ENCODE assay signal across 11 cellular contexts in the genomic region with DNA sequence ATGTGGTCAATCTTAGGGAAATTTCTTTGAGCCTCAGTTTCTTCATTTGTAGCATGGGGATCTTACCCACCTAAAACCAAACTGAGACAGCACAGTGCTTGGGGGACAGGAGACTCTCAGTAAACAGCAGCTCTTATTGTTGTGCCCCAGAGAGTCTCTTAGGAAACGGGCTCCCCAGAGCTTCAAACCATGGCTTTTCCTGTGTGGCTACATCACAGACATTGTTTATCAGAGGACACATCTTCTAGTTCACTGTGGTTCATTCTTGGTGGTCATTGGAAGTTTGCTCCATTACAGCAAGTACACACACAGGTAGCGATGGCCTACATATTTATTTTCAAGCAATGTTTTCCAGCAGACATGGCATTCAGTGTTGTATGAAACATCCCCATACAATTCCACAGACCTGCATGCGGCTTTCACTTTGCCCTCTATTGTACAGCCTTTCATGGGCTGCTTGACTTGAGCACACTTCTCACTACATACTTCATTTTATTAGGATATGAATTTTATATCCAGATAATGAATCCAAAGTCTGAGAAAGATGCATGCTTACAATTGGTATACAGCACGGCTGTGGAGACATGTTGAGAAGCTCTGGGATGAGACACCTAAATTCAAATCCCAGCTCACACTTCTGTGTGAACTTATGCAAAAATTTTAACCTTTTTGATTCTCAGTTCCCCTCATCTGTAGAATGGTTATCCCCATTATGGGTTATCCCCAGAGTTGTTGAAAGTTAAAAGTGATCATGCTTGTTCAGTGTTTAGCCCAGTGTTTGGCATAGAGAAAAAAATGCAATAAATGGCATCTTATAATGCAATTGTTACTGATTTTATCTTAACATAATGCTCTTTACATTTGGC.
A peak's percentile ranks its signal among the peaks of the same experiment; 100 is the strongest.
DNase-seq lines count a peak whose midpoint lies in the region; ATAC-seq and TF ChIP-seq lines count a peak whose summit lies in the region.
"Had no signal": no experiment of that assay in that cellular context is flagged by ENCODE, and none has a peak within 500 bp of the region (broad histone marks: within the 10 kb centered on the region; RNA-seq: fewer than 3 reads in every experiment).

No MANE protein-coding gene starts in this region.

- H3K27me3 Mint-ChIP-seq in CD4-positive, alpha-beta T cell = no peaks in the 10 kb centered on the region
- no peaks in the 10 kb centered on the region for H3K27me3 Mint-ChIP-seq in activated CD4-positive, alpha-beta memory T cell treated with anti-CD3 and anti-CD28 coated beads for 36 hours

- H3K27ac ChIP-seq in CD4-positive, alpha-beta T cell (ENCODE audit: low read depth, low read length) = peak overlapping the region; percentile 19
- H3K27ac ChIP-seq in gastrocnemius medialis = no peak overlapping the region
- H3K27ac ChIP-seq: KMS-11, right lobe of liver had no signal

- H3K27me3 ChIP-seq in CD4-positive, alpha-beta T cell (ENCODE audit: control insufficient read depth, insufficient read depth, low read length) = no peaks in the 10 kb centered on the region
- H3K27me3 ChIP-seq in gastrocnemius medialis = no peaks in the 10 kb centered on the region
- H3K27me3 ChIP-seq: Peyer's patch, right lobe of liver had no signal

- TF ChIP-seq POLR2A in gastrocnemius medialis (IDR thresholded peaks at IDR 0.05) = no peak

- no peaks in the 10 kb centered on the region for H3K9me3 Mint-ChIP-seq in CD4-positive, alpha-beta T cell
- H3K9me3 Mint-ChIP-seq in activated CD4-positive, alpha-beta memory T cell treated with anti-CD3 and anti-CD28 coated beads for 36 hours = no peaks in the 10 kb centered on the region

- H3K4me3 Mint-ChIP-seq in CD4-positive, alpha-beta T cell = peak overlapping the region; percentile 74
- peak overlapping the region; percentile 12 for H3K4me3 Mint-ChIP-seq in activated CD4-positive, alpha-beta memory T cell treated with anti-CD3 and anti-CD28 coated beads for 36 hours

- POLR2A ChIA-PET in CD4-positive, alpha-beta T cell (lab: Charles Lee) = interaction anchor here (0.7 to 13.1 kb wide), 7 partner anchors 10 to 281 kb away, joined by 3 to 240 read pairs (median 11); no protein-coding TSS in a partner anchor
- POLR2A ChIA-PET in activated CD4-positive, alpha-beta memory T cell treated with anti-CD3 and anti-CD28 coated beads for 36 hours (lab: Charles Lee) = interaction anchor here (0.5 to 2.1 kb wide), 6 partner anchors 9 to 14 kb away, joined by 3 to 6 read pairs (median 4); no protein-coding TSS in a partner anchor

- intact Hi-C loops in CD4-positive, alpha-beta T cell (cut with DNase I, micrococcal nuclease) = loop anchor here in 1 of 2 experiments (2.0 kb wide), 2 partner anchors 15 to 17 kb away; no protein-coding TSS in a partner anchor
- intact Hi-C loops in activated CD4-positive, alpha-beta memory T cell treated with anti-CD3 and anti-CD28 coated beads for 36 hours (cut with micrococcal nuclease) = no loop called here
- intact Hi-C loops in gastrocnemius medialis (cut with DNase I; ENCODE audit: low total_unique reads) = no loop called here

- no peaks in the 10 kb centered on the region for H3K36me3 ChIP-seq in gastrocnemius medialis
- H3K36me3 ChIP-seq: Peyer's patch, right lobe of liver had no signal

- DNase-seq in CD4-positive, alpha-beta T cell = peak in 2 of 10 experiments; percentile 29 to 38
- no peak for DNase-seq in activated CD4-positive, alpha-beta memory T cell treated with anti-CD3 and anti-CD28 coated beads for 36 hours
- no peak for DNase-seq in NK-92 treated with Interleukin-12 subunit alpha and Interleukin-12 subunit beta, amount 100 ng/mL, for 24 hours (lab: John Stamatoyannopoulos, UW)
- no peak for DNase-seq in gastrocnemius medialis
- DNase-seq: right lobe of liver had no signal

- in situ Hi-C loops in gastrocnemius medialis (cut with MboI; ENCODE audit: low sequenced_read_pairs in 4 of 4) = no loop called here

- no peak for TF ChIP-seq CTCF in CD4-positive, alpha-beta T cell (IDR thresholded peaks at IDR 0.05)
- TF ChIP-seq CTCF in gastrocnemius medialis (IDR thresholded peaks at IDR 0.05 in 4 of 5, conservative IDR thresholded peaks at IDR 0.05 in 1 of 5) = no peak

- CTCF ChIA-PET in CD4-positive, alpha-beta T cell (lab: Charles Lee) = interaction anchor here (0.9 to 2.0 kb wide), 6 partner anchors 9 to 43 kb away, joined by 3 to 7 read pairs (median 4); no protein-coding TSS in a partner anchor
- CTCF ChIA-PET in activated CD4-positive, alpha-beta memory T cell treated with anti-CD3 and anti-CD28 coated beads for 36 hours (lab: Charles Lee) = interaction anchor here (0.9 to 3.9 kb wide), 7 partner anchors 9 to 353 kb away, joined by 3 to 21 read pairs (median 5); no protein-coding TSS in a partner anchor

- peak overlapping the region; percentile 85 for H3K27ac Mint-ChIP-seq in CD4-positive, alpha-beta T cell
- peak overlapping the region; percentile 57 for H3K27ac Mint-ChIP-seq in activated CD4-positive, alpha-beta memory T cell treated with anti-CD3 and anti-CD28 coated beads for 36 hours

- no peaks in the 10 kb centered on the region for H3K9me3 ChIP-seq in CD4-positive, alpha-beta T cell (ENCODE audit: control insufficient read depth, low read length)
- no peaks in the 10 kb centered on the region for H3K9me3 ChIP-seq in gastrocnemius medialis
- H3K9me3 ChIP-seq: Peyer's patch, right lobe of liver had no signal

- H3K4me1 Mint-ChIP-seq in CD4-positive, alpha-beta T cell (ENCODE audit: low read depth) = peaks cover 78% of the 10 kb centered on the region
- H3K4me1 Mint-ChIP-seq in activated CD4-positive, alpha-beta memory T cell treated with anti-CD3 and anti-CD28 coated beads for 36 hours (ENCODE audit: low read depth) = peaks cover 74% of the 10 kb centered on the region

- peak; percentile 82 for ATAC-seq in CD4-positive, alpha-beta T cell (ENCODE audit: poor library complexity)
- ATAC-seq in GM18873 (IDR thresholded peaks at IDR 0.05; ENCODE audit: low FRiP score, unreplicated experiment) (peak; percentile 38), HG02840 (IDR thresholded peaks at IDR 0.05; ENCODE audit: low FRiP score, unreplicated experiment) (peak; percentile 52), GM19452 (IDR thresholded peaks at IDR 0.05; ENCODE audit: unreplicated experiment) (no peak), gastrocnemius medialis (no peak), HG03520 (IDR thresholded peaks at IDR 0.05; ENCODE audit: unreplicated experiment) (no peak)

- peaks cover 20 to 27% of the 10 kb centered on the region in 2 donors for H3K4me1 ChIP-seq in gastrocnemius medialis

- H3K36me3 Mint-ChIP-seq in CD4-positive, alpha-beta T cell (ENCODE audit: low read depth) = peaks cover 42% of the 10 kb centered on the region
- peaks cover 20% of the 10 kb centered on the region for H3K36me3 Mint-ChIP-seq in activated CD4-positive, alpha-beta memory T cell treated with anti-CD3 and anti-CD28 coated beads for 36 hours

- no peak overlapping the region for H3K4me3 ChIP-seq in gastrocnemius medialis
- H3K4me3 ChIP-seq: Peyer's patch, right lobe of liver had no signal

Comparison
In these comparisons a context has a peak if more than half of its experiments do, and no peak if none do; other contexts are left out.
1. ATAC-seq: peak in CD4-positive, alpha-beta T cell (single experiment), GM18873 (single experiment) and HG02840 (single experiment); none in GM19452 (single experiment), gastrocnemius medialis (0 of 2) and HG03520 (single experiment).